ENCODE assay signal across 8 cellular contexts in genomic region chr7:106283831-106284515, GRCh38. TPM values are rescaled to one million over a fixed set of nuclear protein-coding genes. Genes with fewer than 3 reads are reported as not detected.
DNase-seq lines count a peak whose midpoint lies in the region; ATAC-seq and TF ChIP-seq lines count a peak whose summit lies in the region.

No MANE protein-coding gene starts in this region.

- no peak overlapping the region for H2BK120ac ChIP-seq in H9 (ENCODE audit: low read depth, low read length, poor library complexity, severe bottlenecking)

- H2AFZ ChIP-seq in H9 (ENCODE audit: low read length), result no peak overlapping the region

- H3K4ac ChIP-seq in H9 (ENCODE audit: low read depth, low read length), result no peak overlapping the region

- peak overlapping the region; percentile 85 to 95 for H3K4me3 Mint-ChIP-seq in H9

- H4K91ac ChIP-seq in H9 (ENCODE audit: insufficient read length, low read depth, low read length), result no peak overlapping the region

- H3K27me3 ChIP-seq in H9 (ENCODE audit: insufficient read depth, low read length), result no peaks in the 10 kb centered on the region

- no peaks in the 10 kb centered on the region for H3K27me3 Mint-ChIP-seq in H9 (ENCODE audit: low read depth)

- no peak overlapping the region for H4K5ac ChIP-seq in H9 (ENCODE audit: insufficient read length, low read depth, low read length)

- H4K8ac ChIP-seq in H9 (replicated peaks; ENCODE audit: insufficient read length, low read depth, low read length), result no peak overlapping the region

- no peak overlapping the region for H2BK20ac ChIP-seq in H9 (ENCODE audit: low read depth, low read length, poor library complexity, severe bottlenecking)

- H3K56ac ChIP-seq in H9 (ENCODE audit: insufficient read length, low read depth, low read length), result no peak overlapping the region

- H3T11ph ChIP-seq in H9 (ENCODE audit: low read length), result no peak overlapping the region

- WGBS in H9 (ENCODE audit: extremely low coverage, insufficient read length, low lambda C conversion rate), result no CpG with 5 or more reads among the region's 43 CpGs

- no peak overlapping the region for H2BK5ac ChIP-seq in H9 (ENCODE audit: insufficient read length, low read length)

- H3K4me2 ChIP-seq in H9 (ENCODE audit: insufficient read depth, insufficient read length, low read length), result peak overlapping the region; percentile 100

- no peak for TF ChIP-seq CTCF in H9 (conservative IDR thresholded peaks at IDR 0.05)
- no peak for TF ChIP-seq CTCF in NB4 (IDR thresholded peaks at IDR 0.05; ENCODE audit: low read depth, low read length)
- no peak for TF ChIP-seq CTCF in VCaP (conservative IDR thresholded peaks at IDR 0.05)

- H2BK15ac ChIP-seq in H9 (ENCODE audit: low read depth, low read length), result no peak overlapping the region

- peaks cover 7% of the 10 kb centered on the region for H3K23me2 ChIP-seq in H9 (ENCODE audit: insufficient read length, low read depth, low read length, poor library complexity, severe bottlenecking)

- H3K14ac ChIP-seq in H9 (ENCODE audit: insufficient read depth, low read length), result no peak overlapping the region

- no peaks in the 10 kb centered on the region for H3K9me3 ChIP-seq in H9 (ENCODE audit: control insufficient read depth, low read depth, low read length)

- no peak overlapping the region for H3K18ac ChIP-seq in H9 (ENCODE audit: insufficient read length, low read depth, low read length)

- no peak overlapping the region for H2AK5ac ChIP-seq in H9 (ENCODE audit: insufficient read length, low read length)

- H3K27ac ChIP-seq in H9 (ENCODE audit: insufficient read length, low read depth, low read length) (peak overlapping the region; percentile 68), VCaP (peak overlapping the region; percentile 92), caudate nucleus (ENCODE audit: low read depth, low read length) (peak overlapping the region; percentile 65)

- peaks cover 0 to 3% (median 0%) of the 10 kb centered on the region in 3 experiments; a peak in 2 of 7 replicates for H3K36me3 Mint-ChIP-seq in H9 (ENCODE audit: insufficient read depth in 1 of 3, low read depth in 3 of 3)

- H3K79me1 ChIP-seq in H9 (ENCODE audit: insufficient read depth, low read depth, low read length, poor library complexity, severe bottlenecking), result no peaks in the 10 kb centered on the region

- DNase-seq in DMS53 treated with DMSO at 0.1 percent for 48 hours (lab: John Stamatoyannopoulos, UW; ENCODE audit: unreplicated experiment) (peak; percentile 58), H9 (no peak), NB4 (ENCODE audit: low read depth) (peak; percentile 72), caudate nucleus (lab: John Stamatoyannopoulos, UW) (peak in 41 of 61 donors; percentile 4 to 66 (median 34)), islet precursor cell (peak; percentile 69), smooth muscle cell of the brain vasculature (ENCODE audit: low read depth, low spot score) (peak; percentile 7)

- peaks cover 20% of the 10 kb centered on the region for H3K79me2 ChIP-seq in H9 (ENCODE audit: insufficient read depth, low read length)

- H3K9ac ChIP-seq in H9 (ENCODE audit: extremely low read depth, insufficient read length, low read length), result peak overlapping the region; percentile 92

- ATAC-seq in HG03442 (IDR thresholded peaks at IDR 0.05; ENCODE audit: unreplicated experiment), result no peak

- H3K4me3 ChIP-seq in NB4 (ENCODE audit: low read depth, low read length), result peak overlapping the region; percentile 69

- H4K20me1 ChIP-seq in H9 (ENCODE audit: control insufficient read depth, insufficient read depth, insufficient read length), result no peaks in the 10 kb centered on the region

- no peaks in the 10 kb centered on the region; the same call in 1 of the 2 replicates for H3K4me1 ChIP-seq in H9 (ENCODE audit: insufficient read depth, low read length)

- TF ChIP-seq POLR2A in NB4 (IDR thresholded peaks at IDR 0.05; ENCODE audit: extremely low read depth, insufficient read length), result no peak

- no peak overlapping the region for H2BK12ac ChIP-seq in H9 (ENCODE audit: insufficient read length, low read depth, low read length)

- no peaks in the 10 kb centered on the region for H3K9me3 Mint-ChIP-seq in H9

- H3K4me1 Mint-ChIP-seq in H9, result peaks cover 36% of the 10 kb centered on the region in 2 experiments

- H3K27ac Mint-ChIP-seq in H9, result peak overlapping the region; percentile 91 to 94 (median 93)

- no peak overlapping the region for H3K23ac ChIP-seq in H9 (ENCODE audit: insufficient read length, low read depth, low read length)

RNA-seq across cellular contexts. Expression of gene NAMPT, which starts 0.8 kb away (rescaled TPM):
- total RNA-seq in H9 (2021), result 77.3 and 83.5 TPM in 2 replicates
